In genomic region chrX:154369453-154370299, GRCh38 we compare ENCODE assay signal across 8 cellular contexts. TPM values are rescaled to one million over a fixed set of nuclear protein-coding genes. Genes with fewer than 3 reads are reported as not detected.
A peak's percentile ranks its signal among the peaks of the same experiment; 100 is the strongest.
DNase-seq lines count a peak whose midpoint lies in the region; ATAC-seq lines count a peak whose summit lies in the region.

No MANE protein-coding gene starts in this region.

- peak overlapping the region; percentile 94 for H3K18ac ChIP-seq in trophoblast cell (ENCODE audit: low read length)

- peak overlapping the region; percentile 91 to 96 (median 94) for H3K4me3 Mint-ChIP-seq in CD4-positive, alpha-beta memory T cell
- H3K4me3 Mint-ChIP-seq in activated naive CD8-positive, alpha-beta T cell treated with anti-CD3 and anti-CD28 coated beads, Interleukin-2, amount 50 U/mL, for 24 hours, result peak overlapping the region; percentile 95

- peak; percentile 6 for ATAC-seq in activated naive CD8-positive, alpha-beta T cell treated with anti-CD3 and anti-CD28 coated beads, Interleukin-2, amount 50 U/mL, for 24 hours

- peak overlapping the region; percentile 98 for H3K14ac ChIP-seq in trophoblast cell (ENCODE audit: low read length)

- H4K12ac ChIP-seq in trophoblast cell (ENCODE audit: low read depth, low read length), result peak overlapping the region; percentile 80

- peaks cover 61% of the 10 kb centered on the region for H3K4me1 ChIP-seq in CD4-positive, alpha-beta memory T cell (ENCODE audit: insufficient read depth, low read length)
- peaks cover 57% of the 10 kb centered on the region for H3K4me1 ChIP-seq in SJSA1 (replicated peaks)
- H3K4me1 ChIP-seq in trophoblast cell (ENCODE audit: control insufficient read depth in 1 of 2, insufficient read depth in 2 of 2, low read length in 2 of 2), result peaks cover 13 to 27% of the 10 kb centered on the region in 2 experiments
- H3K4me1 ChIP-seq in urinary bladder (ENCODE audit: insufficient read depth), result no peaks in the 10 kb centered on the region

- peaks cover 4 to 43% (median 25%) of the 10 kb centered on the region in 4 donors for H3K4me1 Mint-ChIP-seq in CD4-positive, alpha-beta memory T cell
- peaks cover 32% of the 10 kb centered on the region for H3K4me1 Mint-ChIP-seq in activated naive CD8-positive, alpha-beta T cell treated with anti-CD3 and anti-CD28 coated beads, Interleukin-2, amount 50 U/mL, for 24 hours

- no peak overlapping the region for H2AFZ ChIP-seq in trophoblast cell (ENCODE audit: insufficient read depth, low read length, poor library complexity)

- H3K36me3 ChIP-seq in CD4-positive, alpha-beta memory T cell (ENCODE audit: insufficient read depth, low read length), result peaks cover 34% of the 10 kb centered on the region
- H3K36me3 ChIP-seq in SJSA1 (peaks cover 59% of the 10 kb centered on the region), trophoblast cell (ENCODE audit: control insufficient read depth in 1 of 2, insufficient read depth in 2 of 2, low read length in 2 of 2) (peaks cover 47 to 51% of the 10 kb centered on the region in 2 experiments), urinary bladder (ENCODE audit: insufficient read depth) (peaks cover 2% of the 10 kb centered on the region)

- H3K9me3 ChIP-seq in CD4-positive, alpha-beta memory T cell (ENCODE audit: control insufficient read depth in 1 of 2, low read length in 2 of 2), result no peaks in the 10 kb centered on the region
- no peaks in the 10 kb centered on the region for H3K9me3 ChIP-seq in SJSA1 (replicated peaks)
- no peaks in the 10 kb centered on the region for H3K9me3 ChIP-seq in trophoblast cell (ENCODE audit: insufficient read depth, low read depth, low read length)

- H2BK120ac ChIP-seq in trophoblast cell (ENCODE audit: insufficient read depth, low read length, poor library complexity), result peak overlapping the region; percentile 93

- H3K27ac ChIP-seq in CD4-positive, alpha-beta memory T cell (ENCODE audit: low read depth, low read length), result peak overlapping the region; percentile 92
- H3K27ac ChIP-seq in SJSA1 (peak overlapping the region; percentile 98), trophoblast cell (ENCODE audit: low read depth, low read length) (peak overlapping the region; percentile 99), urinary bladder (ENCODE audit: low read depth) (peak overlapping the region; percentile 74)

- H3K79me1 ChIP-seq in trophoblast cell (ENCODE audit: low read length), result peaks cover 36% of the 10 kb centered on the region

- peak overlapping the region; percentile 59 to 69 for H3K4me3 ChIP-seq in CD4-positive, alpha-beta memory T cell (ENCODE audit: low read length in 2 of 2)
- H3K4me3 ChIP-seq in SJSA1, result peak overlapping the region; percentile 79
- peak overlapping the region; percentile 99 for H3K4me3 ChIP-seq in trophoblast cell (ENCODE audit: low read depth, low read length)
- peak overlapping the region; percentile 85 for H3K4me3 ChIP-seq in urinary bladder (ENCODE audit: low read depth, low read length)

- peaks cover 47% of the 10 kb centered on the region for H3K79me2 ChIP-seq in trophoblast cell (ENCODE audit: control insufficient read depth, insufficient read depth, low read length, poor library complexity)

- WGBS in trophoblast cell (ENCODE audit: extremely low coverage, insufficient coverage, insufficient read length), result no CpG with 5 or more reads among the region's 13 CpGs
- 2% methylated on average over 12 of the region's 13 CpGs for WGBS in urinary bladder

- no peaks in the 10 kb centered on the region for H3K9me3 Mint-ChIP-seq in CD4-positive, alpha-beta memory T cell
- no peaks in the 10 kb centered on the region for H3K9me3 Mint-ChIP-seq in activated naive CD8-positive, alpha-beta T cell treated with anti-CD3 and anti-CD28 coated beads, Interleukin-2, amount 50 U/mL, for 24 hours

- no peaks in the 10 kb centered on the region for H3K27me3 Mint-ChIP-seq in CD4-positive, alpha-beta memory T cell
- no peaks in the 10 kb centered on the region for H3K27me3 Mint-ChIP-seq in activated naive CD8-positive, alpha-beta T cell treated with anti-CD3 and anti-CD28 coated beads, Interleukin-2, amount 50 U/mL, for 24 hours

- H4K8ac ChIP-seq in trophoblast cell (ENCODE audit: low read depth, low read length), result peak overlapping the region; percentile 93

- H3K27me3 ChIP-seq in CD4-positive, alpha-beta memory T cell (ENCODE audit: insufficient read depth, low read length), result no peaks in the 10 kb centered on the region
- H3K27me3 ChIP-seq in SJSA1 (replicated peaks), result no peaks in the 10 kb centered on the region
- no peaks in the 10 kb centered on the region for H3K27me3 ChIP-seq in trophoblast cell (ENCODE audit: insufficient read depth, low read length)

- H3K4ac ChIP-seq in trophoblast cell (ENCODE audit: low read depth, low read length), result peak overlapping the region; percentile 97

- H3K9ac ChIP-seq in trophoblast cell (ENCODE audit: low read length), result peak overlapping the region; percentile 89

- H4K91ac ChIP-seq in trophoblast cell (ENCODE audit: low read depth, low read length), result peak overlapping the region; percentile 99

- H3K36me3 Mint-ChIP-seq in CD4-positive, alpha-beta memory T cell, result peaks cover 9 to 32% of the 10 kb centered on the region in 2 donors
- peaks cover 20% of the 10 kb centered on the region for H3K36me3 Mint-ChIP-seq in activated naive CD8-positive, alpha-beta T cell treated with anti-CD3 and anti-CD28 coated beads, Interleukin-2, amount 50 U/mL, for 24 hours (ENCODE audit: low read depth)

- peak overlapping the region; percentile 93 for H2AK5ac ChIP-seq in trophoblast cell (ENCODE audit: low read length)

- peak overlapping the region; percentile 26 for H2BK12ac ChIP-seq in trophoblast cell (ENCODE audit: low read length)

- H3K27ac Mint-ChIP-seq in CD4-positive, alpha-beta memory T cell, result peak overlapping the region; percentile 95 to 98 (median 97)
- peak overlapping the region; percentile 87 for H3K27ac Mint-ChIP-seq in activated naive CD8-positive, alpha-beta T cell treated with anti-CD3 and anti-CD28 coated beads, Interleukin-2, amount 50 U/mL, for 24 hours

- peak overlapping the region; percentile 98 for H2BK5ac ChIP-seq in trophoblast cell (ENCODE audit: low read depth, low read length, poor library complexity)

- POLR2A ChIA-PET in CD4-positive, alpha-beta memory T cell (lab: Charles Lee; ENCODE audit: partially characterized antibody), result interaction anchor here (1.0 to 10.9 kb wide), 10 partner anchors 9 to 442 kb away, joined by 3 to 245 read pairs (median 10); partner anchors contain the start of genes EMD, HCFC1, RPL10 and UBL4A

- CTCF ChIA-PET in CD4-positive, alpha-beta memory T cell (lab: Charles Lee; ENCODE audit: partially characterized antibody), result interaction anchor here (1.0 to 2.1 kb wide), 2 partner anchors 10 to 16 kb away, joined by 3 to 5 read pairs; partner anchors contain the start of gene EMD

- H3K4me2 ChIP-seq in trophoblast cell (ENCODE audit: low read length), result peak overlapping the region; percentile 79

- intact Hi-C loops in CD4-positive, alpha-beta memory T cell (cut with micrococcal nuclease), result loop anchor here (10.0 kb wide), 2 partner anchors 275 to 395 kb away; partner anchors contain the start of genes HCFC1, MECP2 and TMEM187
- intact Hi-C loops in cardiac septum (cut with DNase I), result loop anchor here (10.0 kb wide), 1 partner anchor 395 kb away; the partner anchor contains the start of genes HCFC1 and TMEM187

- peak; percentile 71 to 84 (median 75) for DNase-seq in CD4-positive, alpha-beta memory T cell
- DNase-seq in HS-5 (ENCODE audit: low read depth) (peak; percentile 73), SJSA1 (ENCODE audit: low read depth in 1 of 2, low spot score in 2 of 2) (peak; percentile 91 to 95), cardiac septum (ENCODE audit: low spot score) (peak; percentile 93), trophoblast cell (peak; percentile 33 to 51), NCI-H187 treated with DMSO at 0.1 percent for 48 hours (lab: John Stamatoyannopoulos, UW) (no peak)
- DNase-seq in activated naive CD8-positive, alpha-beta T cell treated with anti-CD3 and anti-CD28 coated beads, Interleukin-2, amount 50 U/mL, for 24 hours, result peak; percentile 73

- H3K23ac ChIP-seq in trophoblast cell (ENCODE audit: low read length), result no peak overlapping the region

RNA-seq across cellular contexts. Expression of gene FLNA, which starts 4.8 kb away (rescaled TPM):
- total RNA-seq in CD4-positive, alpha-beta memory T cell, result 100 to 1,000 TPM; 839 to 871 TPM
- 100 to 1,000 TPM in 1 of 2 donors, 10 to 100 TPM in 1; 87.4 to 683 TPM for polyA plus RNA-seq in CD4-positive, alpha-beta memory T cell
- total RNA-seq in SJSA1 (2014; rRNA removed; shearing (Covaris generic)), result 918 and 1,686 TPM in 2 replicates
- 347 TPM for total RNA-seq in cardiac septum
- polyA plus RNA-seq in trophoblast cell (2013), result 739 and 796 TPM in 2 replicates
- total RNA-seq in urinary bladder, result 1,306 TPM
- 6,054 TPM for polyA plus RNA-seq in urinary bladder

RNA-seq across cellular contexts. Expression of gene EMD, which starts 9.4 kb away (rescaled TPM):
- 10 to 100 TPM; 84.3 to 88.7 TPM for total RNA-seq in CD4-positive, alpha-beta memory T cell
- 10 to 100 TPM; 30.3 to 38.2 TPM for polyA plus RNA-seq in CD4-positive, alpha-beta memory T cell
- total RNA-seq in SJSA1 (2014; rRNA removed; shearing (Covaris generic)), result 17.7 and 42.3 TPM in 2 replicates
- 66.2 TPM for total RNA-seq in cardiac septum
- 70.7 and 72.7 TPM in 2 replicates for polyA plus RNA-seq in trophoblast cell (2013)
- 25.9 TPM for total RNA-seq in urinary bladder
- 138 TPM for polyA plus RNA-seq in urinary bladder

RNA-seq across cellular contexts. Expression of gene RPL10, which starts 28.5 kb away (rescaled TPM):
- 1,000 to 10,000 TPM; 5,157 to 5,386 TPM for total RNA-seq in CD4-positive, alpha-beta memory T cell
- 1,000 to 10,000 TPM; 4,018 to 5,740 TPM for polyA plus RNA-seq in CD4-positive, alpha-beta memory T cell
- 1,843 and 4,201 TPM in 2 replicates for total RNA-seq in SJSA1 (2014; rRNA removed; shearing (Covaris generic))
- 1,520 TPM for total RNA-seq in cardiac septum
- polyA plus RNA-seq in trophoblast cell (2013), result 2,879 and 2,940 TPM in 2 replicates
- 3,691 TPM for total RNA-seq in urinary bladder
- 5,631 TPM for polyA plus RNA-seq in urinary bladder

RNA-seq across cellular contexts. Expression of gene DNASE1L1, which starts 39.4 kb away (rescaled TPM):
- total RNA-seq in CD4-positive, alpha-beta memory T cell, result 10 to 100 TPM; 25.3 to 26.3 TPM
- 10 to 100 TPM; 14.0 to 16.2 TPM for polyA plus RNA-seq in CD4-positive, alpha-beta memory T cell
- 30.9 and 41.8 TPM in 2 replicates for total RNA-seq in SJSA1 (2014; rRNA removed; shearing (Covaris generic))
- total RNA-seq in cardiac septum (32.9 TPM), urinary bladder (11.9 TPM)
- 19.1 and 20.0 TPM in 2 replicates for polyA plus RNA-seq in trophoblast cell (2013)
- 22.3 TPM for polyA plus RNA-seq in urinary bladder

RNA-seq across cellular contexts. Expression of gene TAFAZZIN, which starts 41.7 kb away (rescaled TPM):
- 100 to 1,000 TPM; 139 to 141 TPM for total RNA-seq in CD4-positive, alpha-beta memory T cell
- polyA plus RNA-seq in CD4-positive, alpha-beta memory T cell, result 10 to 100 TPM; 47.3 to 48.2 TPM
- total RNA-seq in SJSA1 (2014; rRNA removed; shearing (Covaris generic)), result 11.3 and 17.7 TPM in 2 replicates
- total RNA-seq in cardiac septum (41.6 TPM), urinary bladder (13.4 TPM)
- 14.4 and 14.7 TPM in 2 replicates for polyA plus RNA-seq in trophoblast cell (2013)
- polyA plus RNA-seq in urinary bladder, result 33.4 TPM
